Comparison of ENCODE assay signal across 8 cellular contexts in genomic region chr16:83807710-83808572, GRCh38. TPM values are rescaled to one million over a fixed set of nuclear protein-coding genes. Genes with fewer than 3 reads are reported as not detected.
DNase-seq lines count a peak whose midpoint lies in the region; ATAC-seq and TF ChIP-seq lines count a peak whose summit lies in the region.

Gene HSBP1, plus strand, starts transcription at chr16:83807978. Its CDS starts 99 bp downstream, at chr16:83808077.

- H3K4me1 ChIP-seq in esophagus (ENCODE audit: control insufficient read depth in 2 of 2, insufficient read depth in 2 of 2, low read length in 1 of 2) (peaks cover 2 to 7% of the 10 kb centered on the region in 2 donors), mucosa of stomach (ENCODE audit: control insufficient read depth, insufficient read depth, low read length) (peaks cover 18% of the 10 kb centered on the region)

- peak within 1 kb of the TSS; percentile 89 to 98 (median 98) for H3K4me3 Mint-ChIP-seq in IgD-negative memory B cell

- H3K4me1 Mint-ChIP-seq in IgD-negative memory B cell, result peaks cover 49 to 51% (median 50%) of the 10 kb centered on the region in 3 donors

- peaks cover 2 to 10% (median 4%) of the 10 kb centered on the region in 3 donors for H3K9me3 Mint-ChIP-seq in IgD-negative memory B cell

- H3K27me3 Mint-ChIP-seq in IgD-negative memory B cell, result no peaks in the 10 kb centered on the region

- H3K9me3 ChIP-seq in esophagus (ENCODE audit: control insufficient read depth in 2 of 2, insufficient read depth in 1 of 2, low read depth in 1 of 2, low read length in 1 of 2) (no peaks in the 10 kb centered on the region), mucosa of stomach (ENCODE audit: control insufficient read depth, low read length) (no peaks in the 10 kb centered on the region)

- peaks cover 4% of the 10 kb centered on the region in 2 donors for H3K36me3 ChIP-seq in esophagus (ENCODE audit: control insufficient read depth in 2 of 2, insufficient read depth in 2 of 2, low read length in 1 of 2)
- no peaks in the 10 kb centered on the region for H3K36me3 ChIP-seq in mucosa of stomach (ENCODE audit: control insufficient read depth, insufficient read depth, low read length)

- peak within 1 kb of the TSS; percentile 94 to 98 (median 98) for H3K27ac Mint-ChIP-seq in IgD-negative memory B cell

- H3K36me3 Mint-ChIP-seq in IgD-negative memory B cell, result peaks cover 6% of the 10 kb centered on the region

- peak within 1 kb of the TSS; percentile 94 for H3K9ac ChIP-seq in mucosa of stomach (ENCODE audit: low read length)

- DNase-seq in DMS53 (lab: John Stamatoyannopoulos, UW), result peak; percentile 96
- peak; percentile 91 for DNase-seq in activated T-cell treated with anti-CD3 and anti-CD28 coated beads, Interleukin-2, amount 50 U/mL, for 1 hour
- DNase-seq in stimulated activated CD8-positive, alpha-beta memory T cell treated with anti-CD3 and anti-CD28 coated beads, Interleukin-4, amount 100 ng/mL, for 48 hours, result peak; percentile 95

- H3K27me3 ChIP-seq in esophagus (ENCODE audit: control insufficient read depth in 1 of 2, insufficient read depth in 2 of 2, low read length in 2 of 2) (no peaks in the 10 kb centered on the region), mucosa of stomach (ENCODE audit: control insufficient read depth, insufficient read depth, low read length) (no peaks in the 10 kb centered on the region)

- 1% methylated on average over 62 to 76 of the region's 76 CpGs for WGBS in esophagus, 2 donors

- H3K27ac ChIP-seq in esophagus (ENCODE audit: low read depth in 2 of 2, low read length in 1 of 2), result peak within 1 kb of the TSS; percentile 75 to 78

- H3K4me3 ChIP-seq in esophagus (ENCODE audit: low read depth in 1 of 2, low read length in 2 of 2) (peak within 1 kb of the TSS; percentile 77 to 87), mucosa of stomach (ENCODE audit: low read length) (peak within 1 kb of the TSS; percentile 88)

- peak; percentile 88 for ATAC-seq in GM21576 (IDR thresholded peaks at IDR 0.05; ENCODE audit: unreplicated experiment)

TF ChIP-seq in PFSK-1, 5 proteins besides CTCF, POLR2A, EP300 and RAD21:
- TF ChIP-seq SIN3A (IDR thresholded peaks at IDR 0.05; ENCODE audit: borderline replicate concordance, insufficient read depth, low read length), result no peak
- peak; percentile 47 for TF ChIP-seq FOXP2 (optimal IDR thresholded peaks at IDR 0.05; ENCODE audit: borderline replicate concordance, extremely low read depth, extremely low read length, insufficient read depth)
- TF ChIP-seq TAF1 (IDR thresholded peaks at IDR 0.05; ENCODE audit: borderline replicate concordance, insufficient read depth, low read length), result peak; percentile 58; the same call in 1 of the 2 replicates
- TF ChIP-seq POLR2AphosphoS5 (IDR thresholded peaks at IDR 0.05; ENCODE audit: low read depth, low read length), result peak; percentile 78
- TF ChIP-seq, protein P1, sequence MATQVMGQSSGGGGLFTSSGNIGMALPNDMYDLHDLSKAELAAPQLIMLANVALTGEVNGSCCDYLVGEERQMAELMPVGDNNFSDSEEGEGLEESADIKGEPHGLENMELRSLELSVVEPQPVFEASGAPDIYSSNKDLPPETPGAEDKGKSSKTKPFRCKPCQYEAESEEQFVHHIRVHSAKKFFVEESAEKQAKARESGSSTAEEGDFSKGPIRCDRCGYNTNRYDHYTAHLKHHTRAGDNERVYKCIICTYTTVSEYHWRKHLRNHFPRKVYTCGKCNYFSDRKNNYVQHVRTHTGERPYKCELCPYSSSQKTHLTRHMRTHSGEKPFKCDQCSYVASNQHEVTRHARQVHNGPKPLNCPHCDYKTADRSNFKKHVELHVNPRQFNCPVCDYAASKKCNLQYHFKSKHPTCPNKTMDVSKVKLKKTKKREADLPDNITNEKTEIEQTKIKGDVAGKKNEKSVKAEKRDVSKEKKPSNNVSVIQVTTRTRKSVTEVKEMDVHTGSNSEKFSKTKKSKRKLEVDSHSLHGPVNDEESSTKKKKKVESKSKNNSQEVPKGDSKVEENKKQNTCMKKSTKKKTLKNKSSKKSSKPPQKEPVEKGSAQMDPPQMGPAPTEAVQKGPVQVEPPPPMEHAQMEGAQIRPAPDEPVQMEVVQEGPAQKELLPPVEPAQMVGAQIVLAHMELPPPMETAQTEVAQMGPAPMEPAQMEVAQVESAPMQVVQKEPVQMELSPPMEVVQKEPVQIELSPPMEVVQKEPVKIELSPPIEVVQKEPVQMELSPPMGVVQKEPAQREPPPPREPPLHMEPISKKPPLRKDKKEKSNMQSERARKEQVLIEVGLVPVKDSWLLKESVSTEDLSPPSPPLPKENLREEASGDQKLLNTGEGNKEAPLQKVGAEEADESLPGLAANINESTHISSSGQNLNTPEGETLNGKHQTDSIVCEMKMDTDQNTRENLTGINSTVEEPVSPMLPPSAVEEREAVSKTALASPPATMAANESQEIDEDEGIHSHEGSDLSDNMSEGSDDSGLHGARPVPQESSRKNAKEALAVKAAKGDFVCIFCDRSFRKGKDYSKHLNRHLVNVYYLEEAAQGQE (IDR thresholded peaks at IDR 0.05; ENCODE audit: insufficient read depth in 1 of 2, low read depth in 2 of 2, low read length in 2 of 2), result peak; percentile 33 to 76; a peak in 3 of 4 replicates
TF ChIP-seq in PFSK-1: peak in this region for 4.

RNA-seq across cellular contexts. Expression of gene HSBP1, which starts in this region (rescaled TPM):
- polyA plus RNA-seq in IgD-negative memory B cell, result 41.4 TPM
- polyA plus RNA-seq in PFSK-1 (2012; ENCODE audit: insufficient read length, low read depth), result 77.2 TPM
- 10 to 100 TPM; 46.2 to 80.6 TPM for polyA plus RNA-seq in esophagus

Comparison
In these comparisons a context has a peak if more than half of its experiments do, and no peak if none do; other contexts are left out.
1. Peak in every context shown above with its lines: DNase-seq, ATAC-seq, H3K4me3 ChIP-seq and H3K27ac ChIP-seq.